8 cellular contexts compared by ENCODE assay signal in the genomic region with DNA sequence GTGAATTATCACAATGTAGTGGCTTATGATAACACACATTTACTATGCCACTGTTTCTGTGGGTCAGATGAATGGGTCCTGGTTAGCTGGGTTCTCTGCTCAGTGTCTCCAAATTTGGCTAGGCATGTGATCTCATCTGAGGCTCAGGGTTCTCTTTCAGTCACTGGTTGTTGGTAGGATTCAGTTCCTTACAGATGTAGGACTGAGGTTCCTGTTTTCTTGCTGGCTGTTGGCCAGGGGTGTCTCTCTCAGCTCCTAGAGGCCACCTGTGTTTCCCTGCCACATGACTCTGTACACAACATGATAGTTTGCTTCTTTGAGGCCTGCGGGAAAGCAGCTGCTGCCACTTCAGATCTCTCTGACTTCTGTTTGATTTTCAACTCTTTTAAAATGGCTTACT. TPM values are rescaled to one million over a fixed set of nuclear protein-coding genes. Genes with fewer than 3 reads are reported as not detected.
A peak's percentile ranks its signal among the peaks of the same experiment; 100 is the strongest.
DNase-seq lines count a peak whose midpoint lies in the region; ATAC-seq and TF ChIP-seq lines count a peak whose summit lies in the region.

No MANE protein-coding gene starts in this region.

- TF ChIP-seq EP300 in gastroesophageal sphincter (IDR thresholded peaks at IDR 0.05) = no peak
- no peak for TF ChIP-seq EP300 in suprapubic skin (IDR thresholded peaks at IDR 0.05)

- H3K9me3 ChIP-seq in OCI-LY1 (ENCODE audit: low read length) = no peaks in the 10 kb centered on the region
- H3K9me3 ChIP-seq in gastroesophageal sphincter = no peaks in the 10 kb centered on the region
- H3K9me3 ChIP-seq in suprapubic skin = no peaks in the 10 kb centered on the region

- TF ChIP-seq POLR2A in gastroesophageal sphincter (IDR thresholded peaks at IDR 0.05) = no peak
- TF ChIP-seq POLR2A in suprapubic skin (IDR thresholded peaks at IDR 0.05) = no peak

- H3K27me3 ChIP-seq in OCI-LY1 (ENCODE audit: insufficient read depth, low read length) (no peaks in the 10 kb centered on the region), gastroesophageal sphincter (no peaks in the 10 kb centered on the region), suprapubic skin (no peaks in the 10 kb centered on the region)

- no peak overlapping the region for H3K4me3 Mint-ChIP-seq in CD14-positive monocyte

- no peak overlapping the region for H2AFZ ChIP-seq in OCI-LY1 (ENCODE audit: low read length)

- H3K4me1 Mint-ChIP-seq in CD14-positive monocyte = peaks cover 44% of the 10 kb centered on the region

- no peaks in the 10 kb centered on the region for H3K27me3 Mint-ChIP-seq in CD14-positive monocyte (ENCODE audit: low read depth in 3 of 3)

- no peak for TF ChIP-seq CTCF in CD14-positive monocyte (IDR thresholded peaks at IDR 0.05)
- TF ChIP-seq CTCF in OCI-LY1 (IDR thresholded peaks at IDR 0.05; ENCODE audit: low read length) = no peak
- TF ChIP-seq CTCF in gastroesophageal sphincter (IDR thresholded peaks at IDR 0.05) = no peak
- TF ChIP-seq CTCF in suprapubic skin (IDR thresholded peaks at IDR 0.05) = no peak

- no peaks in the 10 kb centered on the region for H4K20me1 ChIP-seq in OCI-LY1 (ENCODE audit: insufficient read depth, low read length)

- H3K36me3 Mint-ChIP-seq in CD14-positive monocyte = peaks cover 65 to 72% of the 10 kb centered on the region in 2 donors

- WGBS in gastroesophageal sphincter (ENCODE audit: low coverage in 1 of 2), 2 donors = 60% methylated on average over 1 of the region's 1 CpG; no CpG with 5 or more reads in 1 of the 2 donors
- WGBS in suprapubic skin = 60% methylated on average over 1 of the region's 1 CpG

- H3K9me3 Mint-ChIP-seq in CD14-positive monocyte = no peaks in the 10 kb centered on the region

- H3K79me2 ChIP-seq in OCI-LY1 (ENCODE audit: insufficient read depth, low read length) = peaks cover 60% of the 10 kb centered on the region

- DNase-seq in CD14-positive monocyte (ENCODE audit: low spot score) (peak; percentile 84), suprapubic skin (ENCODE audit: low spot score in 2 of 2) (no peak), dedifferentiated amniotic fluid mesenchymal stem cell (ENCODE audit: extremely low spot score) (no peak)
- DNase-seq in stimulated activated naive CD8-positive, alpha-beta T cell treated with anti-CD3 and anti-CD28 coated beads, Interleukin-15, Interleukin-2, amounts not matched to agents 100 U/mL and 50 U/mL, for 24 hours = peak; percentile 17

- H3K9ac ChIP-seq in OCI-LY1 (ENCODE audit: low read length) = peak overlapping the region; percentile 32; the same call in 1 of the 2 replicates

- ATAC-seq in GM19025 (IDR thresholded peaks at IDR 0.05; ENCODE audit: low read depth, unreplicated experiment) = peak; percentile 87
- peak; percentile 76 for ATAC-seq in HG03097 (IDR thresholded peaks at IDR 0.05; ENCODE audit: low FRiP score, unreplicated experiment)
- peak; percentile 46 for ATAC-seq in gastroesophageal sphincter
- peak; percentile 49 for ATAC-seq in stimulated activated naive CD8-positive, alpha-beta T cell treated with anti-CD3 and anti-CD28 coated beads, Interleukin-15, Interleukin-2, amounts not matched to agents 100 U/mL and 50 U/mL, for 24 hours

- H3K4me2 ChIP-seq in OCI-LY1 (ENCODE audit: low read length) = peak overlapping the region; percentile 48

- H3K4me3 ChIP-seq in OCI-LY1 (ENCODE audit: low read depth, low read length, poor library complexity, severe bottlenecking) (peak overlapping the region; percentile 33), gastroesophageal sphincter (no peak overlapping the region), suprapubic skin (no peak overlapping the region)

- intact Hi-C loops in CD14-positive monocyte (cut with micrococcal nuclease) = loop anchor here in 1 of 2 donors (10.0 kb wide), 1 partner anchor 177 kb away; a partner anchor contains a TSS

- peaks cover 4% of the 10 kb centered on the region; the same call in 1 of the 2 replicates for H3F3A ChIP-seq in OCI-LY1 (ENCODE audit: insufficient read depth, low read length)

- peak overlapping the region; percentile 88 for H3K27ac ChIP-seq in OCI-LY1 (ENCODE audit: low read depth, low read length, poor library complexity, severe bottlenecking)
- no peak overlapping the region for H3K27ac ChIP-seq in gastroesophageal sphincter
- H3K27ac ChIP-seq in suprapubic skin = no peak overlapping the region

- H3K36me3 ChIP-seq in OCI-LY1 (ENCODE audit: insufficient read depth, low read length) (peaks cover 95% of the 10 kb centered on the region), gastroesophageal sphincter (peaks cover 4 to 91% of the 10 kb centered on the region in 2 donors), suprapubic skin (peaks cover 80% of the 10 kb centered on the region)

- H3K9me2 ChIP-seq in OCI-LY1 (ENCODE audit: low read depth, low read length) = no peaks in the 10 kb centered on the region

- H3K4me1 ChIP-seq in OCI-LY1 (ENCODE audit: insufficient read depth, low read length, severe bottlenecking) (peaks cover 64% of the 10 kb centered on the region), gastroesophageal sphincter (peaks cover 5 to 83% (median 14%) of the 10 kb centered on the region in 3 donors), suprapubic skin (peaks cover 67% of the 10 kb centered on the region)

- H3K27ac Mint-ChIP-seq in CD14-positive monocyte = peak overlapping the region; percentile 78 to 92 (median 87)

RNA-seq across cellular contexts. Expression of a gene that starts 7.1 kb away (rescaled TPM):
- polyA plus RNA-seq in CD14-positive monocyte = 1 to 10 TPM; 4.3 to 8.1 TPM
- 10 to 100 TPM; 31.7 to 53.9 (median 42.3) TPM for total RNA-seq in gastroesophageal sphincter
- total RNA-seq in suprapubic skin = 10 to 100 TPM; 42.0 to 91.4 (median 46.0) TPM

RNA-seq across cellular contexts. Expression of a gene that starts 32.6 kb away (rescaled TPM):
- polyA plus RNA-seq in CD14-positive monocyte = 10 to 100 TPM; 65.0 to 72.5 TPM
- total RNA-seq in gastroesophageal sphincter (10 to 100 TPM; 45.6 to 89.0 (median 59.3) TPM), suprapubic skin (10 to 100 TPM; 43.7 to 60.3 (median 50.7) TPM)

RNA-seq across cellular contexts. Expression of a gene that starts 32.9 kb away (rescaled TPM):
- polyA plus RNA-seq in CD14-positive monocyte = 10 to 100 TPM; 93.6 to 94.5 TPM
- total RNA-seq in gastroesophageal sphincter (100 to 1,000 TPM; 128 to 165 (median 139) TPM), suprapubic skin (100 to 1,000 TPM in 1 of 4 donors, 10 to 100 TPM in 3; 63.6 to 140 (median 70.8) TPM)

RNA-seq across cellular contexts. Expression of a gene that starts 57.5 kb away (rescaled TPM):
- not detected for polyA plus RNA-seq in CD14-positive monocyte
- not detected for total RNA-seq in gastroesophageal sphincter
- total RNA-seq in suprapubic skin = not detected

Comparison
In these comparisons a context has a peak if more than half of its experiments do, and no peak if none do; other contexts are left out.
1. DNase-seq: peak in CD14-positive monocyte (single experiment) and stimulated activated naive CD8-positive, alpha-beta T cell treated with anti-CD3 and anti-CD28 coated beads, Interleukin-15, Interleukin-2, amounts not matched to agents 100 U/mL and 50 U/mL, for 24 hours (single experiment); none in suprapubic skin (0 of 2) and dedifferentiated amniotic fluid mesenchymal stem cell (single experiment).
2. Peak in every context shown above with its lines, with median percentiles within 50 percentile points of each other: ATAC-seq.